ENCODE assay signal across 7 cellular contexts in the genomic region with DNA sequence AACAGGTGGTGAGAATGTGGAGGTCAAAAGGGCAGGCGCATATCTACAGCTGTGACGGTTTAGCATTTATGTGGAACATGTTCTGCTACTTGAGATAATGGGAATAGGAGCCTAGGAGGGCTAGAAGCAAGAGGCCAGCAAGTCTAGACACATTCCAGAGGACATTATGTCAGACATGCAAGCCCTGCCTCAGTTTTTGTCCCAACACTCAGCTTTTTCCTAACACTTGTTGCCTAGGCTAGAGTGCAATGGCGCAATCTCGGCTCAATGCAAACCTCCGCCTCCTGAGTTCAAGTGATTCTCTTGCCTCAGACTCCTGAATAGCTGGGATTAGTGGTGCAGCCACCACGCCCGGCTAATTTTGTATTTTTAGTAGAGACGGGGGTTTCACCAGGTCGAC.
A peak's percentile ranks its signal among the peaks of the same experiment; 100 is the strongest.
DNase-seq lines count a peak whose midpoint lies in the region; ATAC-seq, FAIRE-seq and TF ChIP-seq lines count a peak whose summit lies in the region.
"Not testable (repeated sequence)": the region's sequence is repeated elsewhere in the genome, so short reads cannot be mapped to it uniquely, and the experiment has no call there.

No MANE protein-coding gene starts in this region.

- not testable (repeated sequence) for FAIRE-seq in K562 (lab: Jason Lieb, UNC)

- H4K12ac ChIP-seq in trophoblast cell (ENCODE audit: low read depth, low read length) = not testable (repeated sequence)

- not testable (repeated sequence) for H4K20me1 ChIP-seq in K562 (replicated peaks; ENCODE audit: control insufficient read depth, insufficient read depth, low read length)

- not testable (repeated sequence) for H3K4me3 Mint-ChIP-seq in MCF 10A (ENCODE audit: unreplicated experiment)

- intact Hi-C loops in K562 (cut with micrococcal nuclease); MCF 10A (cut with micrococcal nuclease): not testable (repeated sequence)

- peak overlapping the region; percentile 89 for H2BK12ac ChIP-seq in trophoblast cell (ENCODE audit: low read length)

- peak overlapping the region; percentile 96 for H3K4ac ChIP-seq in trophoblast cell (ENCODE audit: low read depth, low read length)

- H3K14ac ChIP-seq in trophoblast cell (ENCODE audit: low read length) = peak overlapping the region; percentile 89

- not testable (repeated sequence) for H3K23ac ChIP-seq in trophoblast cell (ENCODE audit: low read length)

- not testable (repeated sequence) for H3K79me2 ChIP-seq in K562 (ENCODE audit: control insufficient read depth, insufficient read depth, low read length); trophoblast cell (ENCODE audit: control insufficient read depth, insufficient read depth, low read length, poor library complexity)

- peak overlapping the region; percentile 99 for H2BK5ac ChIP-seq in trophoblast cell (ENCODE audit: low read depth, low read length, poor library complexity)

- in situ Hi-C loops in K562 (cut with MboI) = not testable (repeated sequence)

- not testable (repeated sequence) for BruUV-seq in K562 (replicated peaks; lab: Mats Ljungman, UMichigan); MCF 10A (replicated peaks; lab: Mats Ljungman, UMichigan)

- CTCF ChIA-PET in K562 (lab: Yijun Ruan, JAX; ENCODE audit: low intra/inter-chr PET ratio); MCF 10A (lab: Yijun Ruan, JAX): not testable (repeated sequence)

- not testable (repeated sequence) for H3K4me1 Mint-ChIP-seq in MCF 10A (ENCODE audit: insufficient read depth, unreplicated experiment)

- peak overlapping the region; percentile 98 for H4K91ac ChIP-seq in trophoblast cell (ENCODE audit: low read depth, low read length)

- H3K36me3 ChIP-seq in SJCRH30; K562 (ENCODE audit: control insufficient read depth, insufficient read depth, low read length); trophoblast cell (ENCODE audit: control insufficient read depth in 1 of 2, insufficient read depth in 2 of 2, low read length in 2 of 2): not testable (repeated sequence)

- peak overlapping the region; percentile 89 for H2AK5ac ChIP-seq in trophoblast cell (ENCODE audit: low read length)

- H3K27ac Mint-ChIP-seq in MCF 10A (ENCODE audit: low read depth, unreplicated experiment) = not testable (repeated sequence)

- H3K4me1 ChIP-seq in SJCRH30 = peaks cover 31% of the 10 kb centered on the region
- H3K4me1 ChIP-seq in K562 (replicated peaks in 1 of 2; ENCODE audit: control insufficient read depth in 2 of 2, insufficient read depth in 2 of 2, low read length in 2 of 2); trophoblast cell (ENCODE audit: control insufficient read depth in 1 of 2, insufficient read depth in 2 of 2, low read length in 2 of 2): not testable (repeated sequence)

- not testable (repeated sequence) for ATAC-seq in K562
- peak; percentile 20 for ATAC-seq in esophagus mucosa

- not testable (repeated sequence) for H2AFZ ChIP-seq in K562 (ENCODE audit: low read depth, low read length); trophoblast cell (ENCODE audit: insufficient read depth, low read length, poor library complexity)

- TF ChIP-seq CTCF in K562 (IDR thresholded peaks at IDR 0.05 in 2 of 3, conservative IDR thresholded peaks at IDR 0.05 in 1 of 3; ENCODE audit: insufficient read depth in 2 of 3, low read depth in 1 of 3, low read length in 3 of 3); MCF 10A (IDR thresholded peaks at IDR 0.05; ENCODE audit: unreplicated experiment): not testable (repeated sequence)

- not testable (repeated sequence) for H3K27me3 Mint-ChIP-seq in MCF 10A (ENCODE audit: insufficient read depth, unreplicated experiment)

- H3K4me3 ChIP-seq in SJCRH30; K562; trophoblast cell (ENCODE audit: low read depth, low read length): not testable (repeated sequence)

- not testable (repeated sequence) for TF ChIP-seq POLR2A in K562 (conservative IDR thresholded peaks at IDR 0.05)

- not testable (repeated sequence) for H3K36me3 Mint-ChIP-seq in MCF 10A (ENCODE audit: insufficient read depth, unreplicated experiment)

- not testable (repeated sequence) for H3K9ac ChIP-seq in K562 (ENCODE audit: insufficient read depth in 1 of 2, low read depth in 2 of 2, low read length in 2 of 2); trophoblast cell (ENCODE audit: low read length)

- not testable (repeated sequence) for H3K9me3 Mint-ChIP-seq in MCF 10A (ENCODE audit: unreplicated experiment)

- not testable (repeated sequence) for TF ChIP-seq RAD21 in K562 (CRISPR knock-in tag; conservative IDR thresholded peaks at IDR 0.05 in 1 of 2, IDR thresholded peaks at IDR 0.05 in 1 of 2)

- H2BK120ac ChIP-seq in trophoblast cell (ENCODE audit: insufficient read depth, low read length, poor library complexity) = peak overlapping the region; percentile 99

- 67% methylated on average over 7 of the region's 9 CpGs for WGBS in K562 (ENCODE audit: insufficient coverage, low coverage, missing lambda C conversion rate)
- WGBS in trophoblast cell (ENCODE audit: extremely low coverage, insufficient coverage, insufficient read length) = no CpG with 5 or more reads among the region's 9 CpGs

- POLR2A ChIA-PET in K562 (lab: Yijun Ruan, JAX); MCF 10A (lab: Yijun Ruan, JAX): not testable (repeated sequence)

- TF ChIP-seq EP300 in K562 (IDR thresholded peaks at IDR 0.05; ENCODE audit: low read length) = not testable (repeated sequence)

- peaks cover 20% of the 10 kb centered on the region for H3K79me1 ChIP-seq in trophoblast cell (ENCODE audit: low read length)

- DNase-seq in ELF-1 (ENCODE audit: low read depth, low spot score) = peak; percentile 37
- DNase-seq in SJCRH30 = peak; percentile 55 to 58
- not testable (repeated sequence) for DNase-seq in K562 (ENCODE audit: extremely low read depth in 1 of 4, low spot score in 3 of 4)
- peak; percentile 4 for DNase-seq in MCF 10A (ENCODE audit: unreplicated experiment)
- peak; percentile 65 for DNase-seq in islet precursor cell
- peak; percentile 85 to 89 for DNase-seq in trophoblast cell

- H3K18ac ChIP-seq in trophoblast cell (ENCODE audit: low read length) = peak overlapping the region; percentile 82

- H3K9me1 ChIP-seq in K562 (ENCODE audit: control insufficient read depth, insufficient read depth, low read length) = not testable (repeated sequence)

- not testable (repeated sequence) for H3K9me3 ChIP-seq in SJCRH30 (replicated peaks); K562 (replicated peaks; ENCODE audit: control insufficient read depth, insufficient read depth, low read depth, low read length); trophoblast cell (ENCODE audit: insufficient read depth, low read depth, low read length)

- H4K8ac ChIP-seq in trophoblast cell (ENCODE audit: low read depth, low read length) = peak overlapping the region; percentile 90

- H3K4me2 ChIP-seq in K562 (ENCODE audit: insufficient read depth, low read length); trophoblast cell (ENCODE audit: low read length): not testable (repeated sequence)

- not testable (repeated sequence) for H3K27me3 ChIP-seq in SJCRH30; K562 (ENCODE audit: control insufficient read depth in 2 of 2, insufficient read depth in 2 of 2, low read length in 2 of 2); trophoblast cell (ENCODE audit: insufficient read depth, low read length)

- H3K27ac ChIP-seq in SJCRH30 = peak overlapping the region; percentile 73
- not testable (repeated sequence) for H3K27ac ChIP-seq in K562 (ENCODE audit: extremely low read depth, low read depth, low read length)
- H3K27ac ChIP-seq in trophoblast cell (ENCODE audit: low read depth, low read length) = peak overlapping the region; percentile 95

TF ChIP-seq in K562, 482 proteins besides CTCF, POLR2A, EP300 and RAD21:
- TF ChIP-seq TCF3 (CRISPR knock-in tag; IDR thresholded peaks at IDR 0.05) (peak; percentile 20; the same call in 1 of the 2 replicates), SMAD4 (CRISPR knock-in tag; conservative IDR thresholded peaks at IDR 0.05) (peak; percentile 82), CEBPB (tag; IDR thresholded peaks at IDR 0.05) (peak; percentile 41)
- TF ChIP-seq, protein P1, sequence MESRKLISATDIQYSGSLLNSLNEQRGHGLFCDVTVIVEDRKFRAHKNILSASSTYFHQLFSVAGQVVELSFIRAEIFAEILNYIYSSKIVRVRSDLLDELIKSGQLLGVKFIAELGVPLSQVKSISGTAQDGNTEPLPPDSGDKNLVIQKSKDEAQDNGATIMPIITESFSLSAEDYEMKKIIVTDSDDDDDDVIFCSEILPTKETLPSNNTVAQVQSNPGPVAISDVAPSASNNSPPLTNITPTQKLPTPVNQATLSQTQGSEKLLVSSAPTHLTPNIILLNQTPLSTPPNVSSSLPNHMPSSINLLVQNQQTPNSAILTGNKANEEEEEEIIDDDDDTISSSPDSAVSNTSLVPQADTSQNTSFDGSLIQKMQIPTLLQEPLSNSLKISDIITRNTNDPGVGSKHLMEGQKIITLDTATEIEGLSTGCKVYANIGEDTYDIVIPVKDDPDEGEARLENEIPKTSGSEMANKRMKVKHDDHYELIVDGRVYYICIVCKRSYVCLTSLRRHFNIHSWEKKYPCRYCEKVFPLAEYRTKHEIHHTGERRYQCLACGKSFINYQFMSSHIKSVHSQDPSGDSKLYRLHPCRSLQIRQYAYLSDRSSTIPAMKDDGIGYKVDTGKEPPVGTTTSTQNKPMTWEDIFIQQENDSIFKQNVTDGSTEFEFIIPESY (CRISPR knock-in tag; IDR thresholded peaks at IDR 0.05) = peak; percentile 74
